ENCODE assay signal across 16 cellular contexts in genomic region chr2:131584940-131585339, GRCh38. TPM values are rescaled to one million over a fixed set of nuclear protein-coding genes. Genes with fewer than 3 reads are reported as not detected.
A peak's percentile ranks its signal among the peaks of the same experiment; 100 is the strongest.
DNase-seq lines count a peak whose midpoint lies in the region; ATAC-seq and TF ChIP-seq lines count a peak whose summit lies in the region.
"Had no signal": no experiment of that assay in that cellular context is flagged by ENCODE, and none has a peak within 500 bp of the region (broad histone marks: within the 10 kb centered on the region; RNA-seq: fewer than 3 reads in every experiment).

No MANE protein-coding gene starts in this region.

- no peaks in the 10 kb centered on the region for H3K36me3 Mint-ChIP-seq in natural killer cell treated with Interleukin-12 subunit alpha and Interleukin-12 subunit beta and Interleukin-15 and Interleukin-18, amount 100 ng/mL, for 72 hours
- H3K36me3 Mint-ChIP-seq: CD8-positive, alpha-beta T cell had no signal

- H3K27ac ChIP-seq in upper lobe of left lung, result no peak overlapping the region
- H3K27ac ChIP-seq: cardiac muscle cell, ovary, VCaP had no signal

- TF ChIP-seq POLR2A in Raji (IDR thresholded peaks at IDR 0.05; ENCODE audit: insufficient read depth, low read depth, low read length) (peak; percentile 53; the same call in 1 of the 2 replicates), upper lobe of left lung (IDR thresholded peaks at IDR 0.05) (no peak)

- H3K4me3 Mint-ChIP-seq in natural killer cell treated with Interleukin-12 subunit alpha and Interleukin-12 subunit beta and Interleukin-15 and Interleukin-18, amount 100 ng/mL, for 72 hours, result no peak overlapping the region
- H3K4me3 Mint-ChIP-seq: activated T-helper 17 cell treated with anti-CD3 and anti-CD28 coated beads, Interleukin-2, amount 50 U/mL, for 72 hours; CD8-positive, alpha-beta T cell had no signal

- ATAC-seq in GM18502 (IDR thresholded peaks at IDR 0.05; ENCODE audit: poor library complexity, unreplicated experiment), result peak; percentile 70
- peak; percentile 53 for ATAC-seq in GM21360 (IDR thresholded peaks at IDR 0.05; ENCODE audit: unreplicated experiment)
- peak; percentile 56 for ATAC-seq in HG03045 (IDR thresholded peaks at IDR 0.05; ENCODE audit: unreplicated experiment)
- no peak for ATAC-seq in natural killer cell treated with Interleukin-12 subunit alpha and Interleukin-12 subunit beta and Interleukin-15 and Interleukin-18, amount 100 ng/mL, for 72 hours
- ATAC-seq in upper lobe of left lung (ENCODE audit: low FRiP score in 2 of 2), result no peak
- ATAC-seq: activated T-helper 17 cell treated with anti-CD3 and anti-CD28 coated beads, Interleukin-2, amount 50 U/mL, for 72 hours; CD8-positive, alpha-beta T cell; Panc1 had no signal

- 63 to 86% methylated on average over 2 to 4 of the region's 4 CpGs for WGBS in upper lobe of left lung, 2 donors

- no peak for TF ChIP-seq EP300 in upper lobe of left lung (IDR thresholded peaks at IDR 0.05)

- H3K4me3 ChIP-seq in upper lobe of left lung, result no peak overlapping the region
- H3K4me3 ChIP-seq: cardiac muscle cell, ovary had no signal

- no peaks in the 10 kb centered on the region for H3K4me1 Mint-ChIP-seq in natural killer cell treated with Interleukin-12 subunit alpha and Interleukin-12 subunit beta and Interleukin-15 and Interleukin-18, amount 100 ng/mL, for 72 hours (ENCODE audit: low read depth in 2 of 2)
- H3K4me1 Mint-ChIP-seq: activated T-helper 17 cell treated with anti-CD3 and anti-CD28 coated beads, Interleukin-2, amount 50 U/mL, for 72 hours had no signal

- no peaks in the 10 kb centered on the region for H3K4me1 ChIP-seq in upper lobe of left lung

- peaks cover 38 to 61% of the 10 kb centered on the region in 2 donors for H3K27me3 Mint-ChIP-seq in natural killer cell treated with Interleukin-12 subunit alpha and Interleukin-12 subunit beta and Interleukin-15 and Interleukin-18, amount 100 ng/mL, for 72 hours

- no peaks in the 10 kb centered on the region for H3K9me3 ChIP-seq in upper lobe of left lung
- H3K9me3 ChIP-seq: ovary had no signal

- no peaks in the 10 kb centered on the region for H3K9me3 Mint-ChIP-seq in natural killer cell treated with Interleukin-12 subunit alpha and Interleukin-12 subunit beta and Interleukin-15 and Interleukin-18, amount 100 ng/mL, for 72 hours
- H3K9me3 Mint-ChIP-seq: activated T-helper 17 cell treated with anti-CD3 and anti-CD28 coated beads, Interleukin-2, amount 50 U/mL, for 72 hours; CD8-positive, alpha-beta T cell had no signal

- H3K36me3 ChIP-seq in upper lobe of left lung, result no peaks in the 10 kb centered on the region
- H3K36me3 ChIP-seq: cardiac muscle cell, ovary had no signal

- no peaks in the 10 kb centered on the region for H3K27me3 ChIP-seq in upper lobe of left lung
- H3K27me3 ChIP-seq: cardiac muscle cell, ovary had no signal

- no peak for DNase-seq in natural killer cell treated with Interleukin-12 subunit alpha and Interleukin-12 subunit beta and Interleukin-15 and Interleukin-18, amount 100 ng/mL, for 72 hours (ENCODE audit: low spot score)
- DNase-seq in AG08396 (ENCODE audit: low spot score) (no peak), upper lobe of left lung (no peak), NCI-H1417 treated with DMSO at 0.1 percent for 48 hours (lab: John Stamatoyannopoulos, UW) (no peak)
- DNase-seq: CD8-positive, alpha-beta T cell; NCI-H146; ovary; stimulated activated CD4-positive, alpha-beta T cell treated with anti-CD3 and anti-CD28 coated beads, Interleukin-2, amount 100 ng/mL, for 48 hours had no signal

- no peak for TF ChIP-seq CTCF in upper lobe of left lung (IDR thresholded peaks at IDR 0.05)

- no peak overlapping the region for H3K27ac Mint-ChIP-seq in natural killer cell treated with Interleukin-12 subunit alpha and Interleukin-12 subunit beta and Interleukin-15 and Interleukin-18, amount 100 ng/mL, for 72 hours
- H3K27ac Mint-ChIP-seq: activated T-helper 17 cell treated with anti-CD3 and anti-CD28 coated beads, Interleukin-2, amount 50 U/mL, for 72 hours; CD8-positive, alpha-beta T cell had no signal

RNA-seq across cellular contexts. Expression of gene CCDC74A, which starts 57.3 kb away (rescaled TPM):
- 1 to 10 TPM; 2.1 to 2.5 TPM for total RNA-seq in natural killer cell treated with Interleukin-12 subunit alpha and Interleukin-12 subunit beta and Interleukin-15 and Interleukin-18, amount 100 ng/mL, for 72 hours
- total RNA-seq in upper lobe of left lung, result 10 to 100 TPM in 4 of 6 donors, 1 to 10 TPM in 1, under 1 TPM in 1; 0.46 to 33.5 (median 11.8) TPM

Comparison
In these comparisons a context has a peak if more than half of its experiments do, and no peak if none do; other contexts are left out.
1. ATAC-seq: peak in GM18502 (single experiment), GM21360 (single experiment) and HG03045 (single experiment); none in natural killer cell treated with Interleukin-12 subunit alpha and Interleukin-12 subunit beta and Interleukin-15 and Interleukin-18, amount 100 ng/mL, for 72 hours (0 of 2) and upper lobe of left lung (0 of 2).